ENCODE assay signal across 16 cellular contexts in genomic region chr4:88725143-88725542, GRCh38.
"Had no signal": no experiment of that assay in that cellular context is flagged by ENCODE, and none has a peak within 500 bp of the region (broad histone marks: within the 10 kb centered on the region; RNA-seq: fewer than 3 reads in every experiment).

No MANE protein-coding gene starts in this region.

- H3K9me3 Mint-ChIP-seq: dendritic cell treated with granulocyte-macrophage colony-stimulating factor and Interleukin-4, amounts not matched to agents 40 ng/mL and 50 ng/mL, for 4 days; effector memory CD8-positive, alpha-beta T cell; naive thymus-derived CD8-positive, alpha-beta T cell had no signal

- H3K4me3 Mint-ChIP-seq: dendritic cell treated with granulocyte-macrophage colony-stimulating factor and Interleukin-4, amounts not matched to agents 40 ng/mL and 50 ng/mL, for 4 days; effector memory CD8-positive, alpha-beta T cell; naive thymus-derived CD8-positive, alpha-beta T cell had no signal

- H3K27ac Mint-ChIP-seq: dendritic cell treated with granulocyte-macrophage colony-stimulating factor and Interleukin-4, amounts not matched to agents 40 ng/mL and 50 ng/mL, for 4 days; effector memory CD8-positive, alpha-beta T cell had no signal

- H3K27ac ChIP-seq: epithelial cell of prostate, skin epidermis, stomach had no signal

- H3K27me3 Mint-ChIP-seq: dendritic cell treated with granulocyte-macrophage colony-stimulating factor and Interleukin-4, amounts not matched to agents 40 ng/mL and 50 ng/mL, for 4 days; effector memory CD8-positive, alpha-beta T cell; naive thymus-derived CD8-positive, alpha-beta T cell had no signal

- H3K27me3 ChIP-seq: esophagus muscularis mucosa, gastroesophageal sphincter, sigmoid colon, stomach had no signal

- H3K4me1 Mint-ChIP-seq: naive thymus-derived CD8-positive, alpha-beta T cell had no signal

- H3K4me3 ChIP-seq: esophagus muscularis mucosa, gastroesophageal sphincter, sigmoid colon, skin epidermis, stomach had no signal

- DNase-seq: effector memory CD8-positive, alpha-beta T cell; foreskin fibroblast; glutamatergic neuron; left colon; naive thymus-derived CD8-positive, alpha-beta T cell; posterior cingulate gyrus; sigmoid colon; stimulated activated CD4-positive, alpha-beta T cell treated with anti-CD3 and anti-CD28 coated beads, Interleukin-2, amount 100 ng/mL, for 24 hours; stimulated activated CD4-positive, alpha-beta T cell treated with anti-CD3 and anti-CD28 coated beads, Interleukin-4, amount 100 ng/mL, for 4 hours; stimulated activated naive CD4-positive, alpha-beta T cell; stomach had no signal

- ATAC-seq: effector memory CD8-positive, alpha-beta T cell; gastroesophageal sphincter; left colon; naive thymus-derived CD8-positive, alpha-beta T cell had no signal

- H3K9me3 ChIP-seq: esophagus muscularis mucosa, gastroesophageal sphincter, sigmoid colon, stomach had no signal
